Comparison of ENCODE assay signal across 8 cellular contexts in genomic region chr4:37825501-37825900, GRCh38. TPM values are rescaled to one million over a fixed set of nuclear protein-coding genes. Genes with fewer than 3 reads are reported as not detected.
DNase-seq lines count a peak whose midpoint lies in the region; ATAC-seq, FAIRE-seq and TF ChIP-seq lines count a peak whose summit lies in the region.
"Not testable (repeated sequence)": the region's sequence is repeated elsewhere in the genome, so short reads cannot be mapped to it uniquely, and the experiment has no call there.

No MANE protein-coding gene starts in this region.

- H3K9me3 ChIP-seq in HEK293 (ENCODE audit: control insufficient read depth, insufficient read depth, low read depth, low read length); SJSA1 (replicated peaks); H1 (ENCODE audit: insufficient read depth in 2 of 2, low read depth in 1 of 2, low read length in 1 of 2); iPS-18a (ENCODE audit: control insufficient read depth, low read depth, low read length): not testable (repeated sequence)

- H2BK20ac ChIP-seq in H1 (ENCODE audit: low read length): not testable (repeated sequence)

- not testable (repeated sequence) for ATAC-seq in natural killer cell treated with Interleukin-12 subunit alpha and Interleukin-12 subunit beta and Interleukin-15 and Interleukin-18, amount 100 ng/mL, for 72 hours; stimulated activated naive B cell treated with anti-CD40 and anti-IgM and Interleukin-4, amounts not matched to agents 10 μg/mL and 1 μg/mL and 100 μg/mL, for 72 hours (replicated peaks)

- 12% methylated on average over 9 of the region's 9 CpGs; no CpG with 5 or more reads in 1 of the 2 experiments for WGBS in H1 (ENCODE audit: extremely low coverage in 1 of 2, insufficient coverage in 1 of 2, insufficient read length in 1 of 2, insufficient replicate concordance in 2 of 2, low coverage in 1 of 2, low lambda C conversion rate in 2 of 2, missing lambda C conversion rate in 1 of 2), 2 experiments

- not testable (repeated sequence) for TF ChIP-seq RAD21 in H1 (IDR thresholded peaks at IDR 0.05 in 1 of 2, conservative IDR thresholded peaks at IDR 0.05 in 1 of 2; ENCODE audit: low read depth in 2 of 2, low read length in 2 of 2)

- H3K27me3 ChIP-seq in SJSA1 (replicated peaks): not testable (repeated sequence)
- peaks cover 0 to 15% (median 7%) of the 10 kb centered on the region in 4 experiments; a peak in 5 of 7 replicates for H3K27me3 ChIP-seq in H1 (replicated peaks in 1 of 4; ENCODE audit: control insufficient read depth in 3 of 4, extremely low read depth in 1 of 4, insufficient read depth in 3 of 4, low read length in 3 of 4)
- H3K27me3 ChIP-seq in iPS-18a (ENCODE audit: control insufficient read depth, insufficient read depth, low read length): peaks cover 31% of the 10 kb centered on the region

- DNase-seq in AG09309 (ENCODE audit: low read depth); SJSA1 (ENCODE audit: low read depth in 1 of 2, low spot score in 2 of 2); H1 (ENCODE audit: low read depth in 1 of 2, low spot score in 2 of 2); natural killer cell treated with Interleukin-12 subunit alpha and Interleukin-12 subunit beta and Interleukin-15 and Interleukin-18, amount 100 ng/mL, for 72 hours (ENCODE audit: low spot score); stimulated activated naive B cell treated with anti-CD40 and anti-IgM and Interleukin-4, amounts not matched to agents 10 μg/mL and 1 μg/mL and 100 μg/mL, for 72 hours: not testable (repeated sequence)

- H2BK15ac ChIP-seq in H1 (ENCODE audit: low read length): not testable (repeated sequence)

- H3K4me2 ChIP-seq in H1 (ENCODE audit: insufficient read depth in 1 of 2, low read depth in 2 of 2, low read length in 2 of 2): peak overlapping the region; percentile 90 to 94

- peak overlapping the region; percentile 95 for H3K27ac Mint-ChIP-seq in activated naive CD8-positive, alpha-beta T cell
- peak overlapping the region; percentile 80 to 93 for H3K27ac Mint-ChIP-seq in natural killer cell treated with Interleukin-12 subunit alpha and Interleukin-12 subunit beta and Interleukin-15 and Interleukin-18, amount 100 ng/mL, for 72 hours
- peak overlapping the region; percentile 87 for H3K27ac Mint-ChIP-seq in stimulated activated naive B cell treated with anti-CD40 and anti-IgM and Interleukin-4, amounts not matched to agents 10 μg/mL and 1 μg/mL and 100 μg/mL, for 72 hours

- not testable (repeated sequence) for H3K14ac ChIP-seq in H1 (ENCODE audit: insufficient read length)

- peak overlapping the region in 1 of 4 experiments; percentile 44; a peak in 1 of 7 replicates for H3K9ac ChIP-seq in H1 (replicated peaks in 1 of 4; ENCODE audit: extremely low read depth in 1 of 4, low read depth in 3 of 4, low read length in 3 of 4)
- peak overlapping the region; percentile 71 for H3K9ac ChIP-seq in iPS-18a (ENCODE audit: low read length)

- H3K9me3 Mint-ChIP-seq in activated naive CD8-positive, alpha-beta T cell (ENCODE audit: low read depth); natural killer cell treated with Interleukin-12 subunit alpha and Interleukin-12 subunit beta and Interleukin-15 and Interleukin-18, amount 100 ng/mL, for 72 hours; stimulated activated naive B cell treated with anti-CD40 and anti-IgM and Interleukin-4, amounts not matched to agents 10 μg/mL and 1 μg/mL and 100 μg/mL, for 72 hours: not testable (repeated sequence)

- not testable (repeated sequence) for H3K4ac ChIP-seq in H1 (replicated peaks; ENCODE audit: insufficient read length, low read depth, low read length)

- POLR2A ChIA-PET in HEK293 (lab: Yijun Ruan, JAX): interaction anchor here (0.7 to 2.0 kb wide), 2 partner anchors 139 to 184 kb away, joined by 4 to 6 read pairs; partner anchors contain the start of gene RELL1
- POLR2A ChIA-PET in H1 (lab: Charles Lee; ENCODE audit: partially characterized antibody): interaction anchor here (1.9 kb wide), 1 partner anchor 77 kb away, joined by 4 read pairs; no protein-coding TSS in a partner anchor

- peak overlapping the region; percentile 43; the same call in 1 of the 2 replicates for H2AFZ ChIP-seq in H1 (ENCODE audit: low read length)

- not testable (repeated sequence) for H3K36me3 ChIP-seq in HEK293 (ENCODE audit: control insufficient read depth in 2 of 2, insufficient read depth in 1 of 2, low read length in 2 of 2); SJSA1; H1 (ENCODE audit: control insufficient read depth in 2 of 4, insufficient read depth in 4 of 4, low read length in 3 of 4); iPS-18a (ENCODE audit: control insufficient read depth, low read depth, low read length)

- not testable (repeated sequence) for FAIRE-seq in H1 (lab: Jason Lieb, UNC)

- TF ChIP-seq EP300 in H1 (IDR thresholded peaks at IDR 0.05; ENCODE audit: borderline replicate concordance in 1 of 2, low read depth in 2 of 2, low read length in 2 of 2): not testable (repeated sequence)

- not testable (repeated sequence) for H3K18ac ChIP-seq in H1 (ENCODE audit: extremely low read depth, low read length)

- not testable (repeated sequence) for H3K36me3 Mint-ChIP-seq in activated naive CD8-positive, alpha-beta T cell; stimulated activated naive B cell treated with anti-CD40 and anti-IgM and Interleukin-4, amounts not matched to agents 10 μg/mL and 1 μg/mL and 100 μg/mL, for 72 hours
- peaks cover 12% of the 10 kb centered on the region for H3K36me3 Mint-ChIP-seq in natural killer cell treated with Interleukin-12 subunit alpha and Interleukin-12 subunit beta and Interleukin-15 and Interleukin-18, amount 100 ng/mL, for 72 hours

- not testable (repeated sequence) for H4K8ac ChIP-seq in H1 (ENCODE audit: extremely low read depth, insufficient read depth, low read length)

- TF ChIP-seq POLR2A in H1 (IDR thresholded peaks at IDR 0.05; ENCODE audit: control extremely low read depth in 1 of 2, low read depth in 2 of 2, low read length in 2 of 2): not testable (repeated sequence)

- peak overlapping the region; percentile 99 for H3K4me3 Mint-ChIP-seq in activated naive CD8-positive, alpha-beta T cell
- H3K4me3 Mint-ChIP-seq in natural killer cell treated with Interleukin-12 subunit alpha and Interleukin-12 subunit beta and Interleukin-15 and Interleukin-18, amount 100 ng/mL, for 72 hours: peak overlapping the region; percentile 94
- peak overlapping the region; percentile 90 to 91 for H3K4me3 Mint-ChIP-seq in stimulated activated naive B cell treated with anti-CD40 and anti-IgM and Interleukin-4, amounts not matched to agents 10 μg/mL and 1 μg/mL and 100 μg/mL, for 72 hours

- not testable (repeated sequence) for H2BK12ac ChIP-seq in H1 (ENCODE audit: low read depth, low read length)

- H3K27ac ChIP-seq in HEK293 (ENCODE audit: extremely low read depth, low read depth, low read length): peak overlapping the region; percentile 72; the same call in 1 of the 2 replicates
- not testable (repeated sequence) for H3K27ac ChIP-seq in SJSA1; H1 (ENCODE audit: low read depth, low read length); iPS-18a (ENCODE audit: low read length)

- not testable (repeated sequence) for H4K20me1 ChIP-seq in H1 (replicated peaks in 1 of 2; ENCODE audit: control insufficient read depth in 1 of 2, insufficient read depth in 2 of 2, low read length in 2 of 2)

- peaks cover 14% of the 10 kb centered on the region; the same call in 1 of the 2 replicates for H3K23me2 ChIP-seq in H1 (ENCODE audit: low read depth, low read length)

- peak overlapping the region; percentile 65 for H3K4me3 ChIP-seq in AG09309 (ENCODE audit: control insufficient read depth, low read depth, low read length)
- peak overlapping the region; percentile 85 for H3K4me3 ChIP-seq in HEK293 (ENCODE audit: low read depth, low read length)
- peak overlapping the region; percentile 64 for H3K4me3 ChIP-seq in SJSA1
- peak overlapping the region; percentile 66 to 77 (median 72); a peak in 6 of 8 replicates for H3K4me3 ChIP-seq in H1 (ENCODE audit: extremely low read depth in 1 of 4, insufficient read depth in 2 of 4, low read depth in 3 of 4, low read length in 4 of 4)
- H3K4me3 ChIP-seq in iPS-18a (ENCODE audit: low read length): peak overlapping the region; percentile 85

- H3K79me2 ChIP-seq in H1 (ENCODE audit: control insufficient read depth in 1 of 2, insufficient read depth in 2 of 2, low read length in 2 of 2): not testable (repeated sequence)

- H3K4me1 Mint-ChIP-seq in activated naive CD8-positive, alpha-beta T cell (ENCODE audit: low read depth): peaks cover 38% of the 10 kb centered on the region
- H3K4me1 Mint-ChIP-seq in natural killer cell treated with Interleukin-12 subunit alpha and Interleukin-12 subunit beta and Interleukin-15 and Interleukin-18, amount 100 ng/mL, for 72 hours (ENCODE audit: low read depth in 2 of 2): peaks cover 30 to 35% of the 10 kb centered on the region in 2 donors
- peaks cover 14 to 31% of the 10 kb centered on the region in 2 donors for H3K4me1 Mint-ChIP-seq in stimulated activated naive B cell treated with anti-CD40 and anti-IgM and Interleukin-4, amounts not matched to agents 10 μg/mL and 1 μg/mL and 100 μg/mL, for 72 hours

- not testable (repeated sequence) for H3K23ac ChIP-seq in H1 (ENCODE audit: insufficient read length)

- not testable (repeated sequence) for H3K56ac ChIP-seq in H1 (replicated peaks; ENCODE audit: insufficient read length, low read depth, low read length)

- H3K4me1 ChIP-seq in HEK293 (ENCODE audit: control insufficient read depth, insufficient read depth, low read length); SJSA1 (replicated peaks); H1 (replicated peaks in 1 of 4; ENCODE audit: control insufficient read depth in 3 of 4, insufficient read depth in 4 of 4, low read length in 3 of 4); iPS-18a (ENCODE audit: control insufficient read depth, low read depth, low read length): not testable (repeated sequence)

- CTCF ChIA-PET in HEK293 (lab: Yijun Ruan, JAX) (interaction anchor here (0.5 to 1.2 kb wide), 5 partner anchors 25 to 436 kb away, joined by 3 read pairs; no protein-coding TSS in a partner anchor), H1 (lab: Charles Lee; ENCODE audit: partially characterized antibody) (interaction anchor here (0.5 to 2.7 kb wide), 10 partner anchors 9 to 375 kb away, joined by 3 to 10 read pairs (median 4); no protein-coding TSS in a partner anchor)

- H2AK5ac ChIP-seq in H1 (ENCODE audit: low read depth, low read length): not testable (repeated sequence)

- H4K91ac ChIP-seq in H1 (replicated peaks; ENCODE audit: insufficient read length, low read length): not testable (repeated sequence)

- not testable (repeated sequence) for H4K5ac ChIP-seq in H1 (ENCODE audit: insufficient read length, low read depth, low read length)

- H3K79me1 ChIP-seq in H1 (ENCODE audit: low read depth, low read length): not testable (repeated sequence)

- H3K27me3 Mint-ChIP-seq in activated naive CD8-positive, alpha-beta T cell; natural killer cell treated with Interleukin-12 subunit alpha and Interleukin-12 subunit beta and Interleukin-15 and Interleukin-18, amount 100 ng/mL, for 72 hours; stimulated activated naive B cell treated with anti-CD40 and anti-IgM and Interleukin-4, amounts not matched to agents 10 μg/mL and 1 μg/mL and 100 μg/mL, for 72 hours: not testable (repeated sequence)

- not testable (repeated sequence) for TF ChIP-seq CTCF in AG09309 (IDR thresholded peaks at IDR 0.05; ENCODE audit: control insufficient read depth, insufficient read depth, low read depth, low read length, missing control alignments); HEK293 (tag by site-specific recombination; IDR thresholded peaks at IDR 0.05); H1 (IDR thresholded peaks at IDR 0.05; ENCODE audit: control extremely low read depth in 1 of 3, insufficient read depth in 1 of 3, low read depth in 1 of 3, low read length in 3 of 3)

- not testable (repeated sequence) for H2BK5ac ChIP-seq in H1 (ENCODE audit: low read depth, low read length)

- not testable (repeated sequence) for H2BK120ac ChIP-seq in H1 (replicated peaks; ENCODE audit: low read depth, low read length)

RNA-seq across cellular contexts. Expression of gene PGM2, which starts 1.0 kb away (rescaled TPM):
- 14.8 and 20.9 TPM in 2 replicates for total RNA-seq in SJSA1 (2014; rRNA removed; shearing (Covaris generic))
- 34.3 and 38.0 TPM in 2 replicates for total RNA-seq in H1 (2021; fragmentation: NEBNext Ultra II Directional; extraction: Animal tissue kit (Norgen Biotek cat#: 25700))
- 7.7 and 9.5 TPM in 2 replicates for polyA plus RNA-seq in H1 (2011; rRNA removed)
- polyA plus RNA-seq in H1 (2011; cell fraction: cytosol; rRNA removed): 12.1 TPM
- polyA plus RNA-seq in H1 (2011; cell fraction: nucleus; rRNA removed): 4.7 TPM
- polyA plus RNA-seq in H1 (2012, experiment 1 of 2): 18.9 to 29.7 TPM (median 23.1 TPM) in 4 replicates
- polyA plus RNA-seq in H1 (2012, experiment 2 of 2): 1.9 TPM
- 14.5 TPM for polyA plus RNA-seq in H1 (2013, experiment 1 of 2)
- polyA plus RNA-seq in H1 (2013, experiment 2 of 2): 13.9 TPM
- 11.5 and 18.6 TPM in 2 replicates for polyA minus RNA-seq in H1 (2011; rRNA and poly(A)+ RNA removed)
- 10.9 TPM for polyA minus RNA-seq in H1 (2011; cell fraction: cytosol; rRNA and poly(A)+ RNA removed)
- polyA minus RNA-seq in H1 (2011; cell fraction: nucleus; rRNA and poly(A)+ RNA removed): 10.5 TPM
- 10 to 100 TPM; 50.7 to 52.2 TPM for total RNA-seq in natural killer cell treated with Interleukin-12 subunit alpha and Interleukin-12 subunit beta and Interleukin-15 and Interleukin-18, amount 100 ng/mL, for 72 hours
